In the genomic region with DNA sequence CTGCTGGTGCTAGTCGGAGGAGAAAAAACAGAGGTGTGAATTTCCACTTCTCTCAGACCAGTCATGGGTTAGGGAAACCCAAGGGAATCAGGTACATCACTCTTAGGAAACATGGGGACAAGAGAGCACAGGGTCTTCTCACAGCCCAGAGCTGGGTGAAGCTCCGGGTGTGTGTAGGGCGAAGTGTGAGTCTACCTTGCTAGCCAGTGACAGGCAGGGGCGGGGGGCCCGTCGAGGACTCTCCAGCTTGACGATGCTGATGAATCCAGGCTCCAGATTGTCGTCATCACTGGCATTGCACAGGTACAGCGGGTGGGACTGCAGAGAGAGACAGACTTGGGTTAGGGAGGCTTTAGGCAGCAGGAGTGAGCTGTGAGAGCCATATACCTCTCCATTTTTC, we compare ENCODE assay signal across 21 cellular contexts. TPM values are rescaled to one million over a fixed set of nuclear protein-coding genes. Genes with fewer than 3 reads are reported as not detected.
DNase-seq lines count a peak whose midpoint lies in the region; ATAC-seq and TF ChIP-seq lines count a peak whose summit lies in the region.
"Had no signal": no experiment of that assay in that cellular context is flagged by ENCODE, and none has a peak within 500 bp of the region (broad histone marks: within the 10 kb centered on the region; RNA-seq: fewer than 3 reads in every experiment).

No MANE protein-coding gene starts in this region.

- H3K9me3 Mint-ChIP-seq in activated naive CD8-positive, alpha-beta T cell treated with anti-CD3 and anti-CD28 coated beads, Interleukin-2, amount 50 U/mL, for 24 hours: no peaks in the 10 kb centered on the region
- H3K9me3 Mint-ChIP-seq: HFFc6 had no signal

- H3K36me3 ChIP-seq in right atrium auricular region (no peaks in the 10 kb centered on the region), heart left ventricle (no peaks in the 10 kb centered on the region), mucosa of rectum (ENCODE audit: control insufficient read depth in 2 of 2, insufficient read depth in 2 of 2, low read length in 2 of 2) (peaks cover 11 to 19% of the 10 kb centered on the region in 2 donors), transverse colon (no peaks in the 10 kb centered on the region)
- H3K36me3 ChIP-seq: BLaER1 treated with 17β-estradiol and CSF1 and Interleukin-3, amounts not matched to agents 10 nM and 100 nM had no signal

- TF ChIP-seq CTCF in right atrium auricular region (IDR thresholded peaks at IDR 0.05) (no peak), heart left ventricle (IDR thresholded peaks at IDR 0.05) (no peak), transverse colon (IDR thresholded peaks at IDR 0.05) (no peak)

- TF ChIP-seq POLR2A in heart left ventricle (IDR thresholded peaks at IDR 0.05) (no peak), transverse colon (IDR thresholded peaks at IDR 0.05) (no peak)

- intact Hi-C loops in heart left ventricle (cut with DNase I): loop anchor here in 1 of 10 donors (10.0 kb wide), 1 partner anchor 56 kb away; no protein-coding TSS in a partner anchor
- intact Hi-C loops in transverse colon (cut with DNase I; ENCODE audit: low total_unique reads): no loop called here

- H3K27ac ChIP-seq in right atrium auricular region (no peak overlapping the region), heart left ventricle (no peak overlapping the region), mucosa of rectum (ENCODE audit: low read depth in 2 of 2, low read length in 2 of 2) (peak overlapping the region; percentile 84 to 86), transverse colon (peak overlapping the region; percentile 64 to 91 (median 78))
- H3K27ac ChIP-seq: A549; BLaER1 treated with 17β-estradiol and CSF1 and Interleukin-3, amounts not matched to agents 10 nM and 100 nM; PC-9; RWPE1 had no signal

- in situ Hi-C loops in transverse colon (cut with MboI; ENCODE audit: low pct_ligation_motif_present in 1 of 4, low pct_unique_long_range_greater_than_20kb in 1 of 4, low sequenced_read_pairs in 3 of 4): no loop called here

- DNase-seq in right atrium auricular region (ENCODE audit: low spot score): peak; percentile 47
- DNase-seq in heart left ventricle: no peak
- no peak for DNase-seq in activated naive CD8-positive, alpha-beta T cell treated with anti-CD3 and anti-CD28 coated beads, Interleukin-2, amount 50 U/mL, for 24 hours
- DNase-seq in transverse colon: no peak
- DNase-seq in NCI-H2107 (lab: John Stamatoyannopoulos, UW): no peak
- DNase-seq: DND-41, HFFc6, KG1, NCI-H1048, NCI-H1436, NCI-H1930, NCI-H526, PC-9, SIG-M5 had no signal

- H3K4me1 ChIP-seq in right atrium auricular region (no peaks in the 10 kb centered on the region), heart left ventricle (no peaks in the 10 kb centered on the region), mucosa of rectum (ENCODE audit: control insufficient read depth in 2 of 2, insufficient read depth in 2 of 2, low read length in 2 of 2) (peaks cover 47 to 52% of the 10 kb centered on the region in 2 donors), transverse colon (peaks cover 5 to 56% (median 48%) of the 10 kb centered on the region in 4 donors)

- H3K27ac Mint-ChIP-seq in activated naive CD8-positive, alpha-beta T cell treated with anti-CD3 and anti-CD28 coated beads, Interleukin-2, amount 50 U/mL, for 24 hours: peak overlapping the region; percentile 11
- H3K27ac Mint-ChIP-seq: HFFc6 had no signal

- H3K9ac ChIP-seq in mucosa of rectum (ENCODE audit: low read depth in 1 of 2, low read length in 2 of 2): no peak overlapping the region
- H3K9ac ChIP-seq: BLaER1 treated with 17β-estradiol and CSF1 and Interleukin-3, amounts not matched to agents 10 nM and 100 nM had no signal

- H3K27me3 ChIP-seq in right atrium auricular region (no peaks in the 10 kb centered on the region), heart left ventricle (no peaks in the 10 kb centered on the region), mucosa of rectum (ENCODE audit: control insufficient read depth in 2 of 2, insufficient read depth in 2 of 2, low read length in 2 of 2) (no peaks in the 10 kb centered on the region), transverse colon (no peaks in the 10 kb centered on the region)
- H3K27me3 ChIP-seq: BLaER1 treated with 17β-estradiol and CSF1 and Interleukin-3, amounts not matched to agents 10 nM and 100 nM had no signal

- no peak for TF ChIP-seq EP300 in transverse colon (IDR thresholded peaks at IDR 0.05; ENCODE audit: low read depth)

- 83 to 89% (median 84%) methylated on average over 9 of the region's 9 CpGs for WGBS in heart left ventricle, 4 donors
- 65% methylated on average over 9 of the region's 9 CpGs; no CpG with 5 or more reads in 1 of the 2 donors for WGBS in transverse colon (ENCODE audit: low coverage in 1 of 2), 2 donors

- peaks cover 15% of the 10 kb centered on the region for H3K4me1 Mint-ChIP-seq in activated naive CD8-positive, alpha-beta T cell treated with anti-CD3 and anti-CD28 coated beads, Interleukin-2, amount 50 U/mL, for 24 hours

- H3K4me3 ChIP-seq in right atrium auricular region: no peak overlapping the region
- H3K4me3 ChIP-seq in heart left ventricle: no peak overlapping the region
- no peak overlapping the region for H3K4me3 ChIP-seq in mucosa of rectum (ENCODE audit: low read length in 2 of 2)
- H3K4me3 ChIP-seq in transverse colon: no peak overlapping the region
- H3K4me3 ChIP-seq: A549; BLaER1 treated with 17β-estradiol and CSF1 and Interleukin-3, amounts not matched to agents 10 nM and 100 nM; PC-9 had no signal

- H3K27me3 Mint-ChIP-seq in activated naive CD8-positive, alpha-beta T cell treated with anti-CD3 and anti-CD28 coated beads, Interleukin-2, amount 50 U/mL, for 24 hours: no peaks in the 10 kb centered on the region

- H3K9me3 ChIP-seq in right atrium auricular region: no peaks in the 10 kb centered on the region
- H3K9me3 ChIP-seq in heart left ventricle: no peaks in the 10 kb centered on the region
- H3K9me3 ChIP-seq in mucosa of rectum (ENCODE audit: control insufficient read depth in 2 of 2, low read length in 2 of 2): no peaks in the 10 kb centered on the region
- H3K9me3 ChIP-seq in transverse colon: no peaks in the 10 kb centered on the region
- H3K9me3 ChIP-seq: A549; BLaER1 treated with 17β-estradiol and CSF1 and Interleukin-3, amounts not matched to agents 10 nM and 100 nM had no signal

- no peak for ATAC-seq in heart left ventricle
- no peak for ATAC-seq in activated naive CD8-positive, alpha-beta T cell treated with anti-CD3 and anti-CD28 coated beads, Interleukin-2, amount 50 U/mL, for 24 hours
- no peak for ATAC-seq in GM19455 (IDR thresholded peaks at IDR 0.05; ENCODE audit: unreplicated experiment)
- ATAC-seq in HG02981 (IDR thresholded peaks at IDR 0.05; ENCODE audit: unreplicated experiment): no peak
- ATAC-seq: A549 had no signal

- no peak overlapping the region for H3K4me3 Mint-ChIP-seq in activated naive CD8-positive, alpha-beta T cell treated with anti-CD3 and anti-CD28 coated beads, Interleukin-2, amount 50 U/mL, for 24 hours
- H3K4me3 Mint-ChIP-seq: HFFc6 had no signal

- H3K36me3 Mint-ChIP-seq in activated naive CD8-positive, alpha-beta T cell treated with anti-CD3 and anti-CD28 coated beads, Interleukin-2, amount 50 U/mL, for 24 hours (ENCODE audit: low read depth): no peaks in the 10 kb centered on the region

RNA-seq across cellular contexts. Expression of gene SUPT4H1, which starts 18.7 kb away (rescaled TPM):
- total RNA-seq in right atrium auricular region (10 to 100 TPM; 50.0 to 51.4 TPM), heart left ventricle (10 to 100 TPM; 44.1 to 69.9 (median 58.0) TPM), transverse colon (10 to 100 TPM; 12.0 to 66.3 (median 40.0) TPM)
- 10 to 100 TPM; 53.9 to 92.7 TPM for polyA plus RNA-seq in heart left ventricle

RNA-seq across cellular contexts. Expression of gene TSPOAP1, which starts 42.1 kb away (rescaled TPM):
- total RNA-seq in right atrium auricular region (1 to 10 TPM; 6.1 to 8.5 TPM), heart left ventricle (10 to 100 TPM in 6 of 9 donors, 1 to 10 TPM in 3; 5.1 to 23.1 (median 13.3) TPM), transverse colon (10 to 100 TPM in 2 of 4 donors, 1 to 10 TPM in 2; 4.4 to 21.7 (median 9.4) TPM)
- 10 to 100 TPM in 1 of 2 donors, 1 to 10 TPM in 1; 1.6 to 19.0 TPM for polyA plus RNA-seq in heart left ventricle
- total RNA-seq: G401 had no signal
- polyA plus RNA-seq: A549 had no signal

RNA-seq across cellular contexts. Expression of gene RNF43, which starts 46.6 kb away (rescaled TPM):
- total RNA-seq in right atrium auricular region: 1 to 10 TPM; 4.4 to 5.5 TPM
- total RNA-seq in heart left ventricle: 1 to 10 TPM; 3.8 to 7.5 (median 5.1) TPM
- polyA plus RNA-seq in heart left ventricle: 1 to 10 TPM; 1.9 to 2.7 TPM
- total RNA-seq in transverse colon: 10 to 100 TPM; 31.9 to 84.2 (median 38.2) TPM
- total RNA-seq: G401, HFFc6 had no signal

Comparison
In these comparisons a context has a peak if more than half of its experiments do, and no peak if none do; other contexts are left out.
1. H3K27ac ChIP-seq: peak in mucosa of rectum (2 of 2) and transverse colon (4 of 4); none in right atrium auricular region (0 of 2) and heart left ventricle (0 of 12).